Comparison of ENCODE assay signal across 8 cellular contexts in genomic region chr12:64679487-64679983, GRCh38.
DNase-seq lines count a peak whose midpoint lies in the region; ATAC-seq and TF ChIP-seq lines count a peak whose summit lies in the region.

No MANE protein-coding gene starts in this region.

- intact Hi-C loops in psoas muscle (cut with DNase I), result no loop called here

- H2BK12ac ChIP-seq in H9 (ENCODE audit: insufficient read length, low read depth, low read length), result no peak overlapping the region

- peaks cover 41 to 56% of the 10 kb centered on the region in 2 experiments for H3K4me1 Mint-ChIP-seq in H9

- H3K4me1 ChIP-seq in HEK293 (ENCODE audit: control insufficient read depth, insufficient read depth, low read length) (peaks cover 38% of the 10 kb centered on the region), psoas muscle (peaks cover 9% of the 10 kb centered on the region), H9 (ENCODE audit: insufficient read depth, low read length) (peaks cover 10% of the 10 kb centered on the region; the same call in 1 of the 2 replicates)

- no peak overlapping the region for H2BK5ac ChIP-seq in H9 (ENCODE audit: insufficient read length, low read length)

- H3K23ac ChIP-seq in H9 (ENCODE audit: insufficient read length, low read depth, low read length), result no peak overlapping the region

- H3K27ac Mint-ChIP-seq in H9, result peak overlapping the region in 1 of 3 experiments; percentile 92; a peak in 3 of 7 replicates

- H2AK5ac ChIP-seq in H9 (ENCODE audit: insufficient read length, low read length), result no peak overlapping the region

- POLR2A ChIA-PET in HEK293 (lab: Yijun Ruan, JAX), result interaction anchor here (1.0 to 1.3 kb wide), 3 partner anchors 14 to 96 kb away, joined by 3 to 5 read pairs (median 3); no protein-coding TSS in a partner anchor

- peak in 3 of 4 donors; percentile 73 to 90 (median 73) for ATAC-seq in psoas muscle

- no peak for TF ChIP-seq CTCF in HEK293 (tag by site-specific recombination; IDR thresholded peaks at IDR 0.05)
- TF ChIP-seq CTCF in psoas muscle (IDR thresholded peaks at IDR 0.05), result no peak
- TF ChIP-seq CTCF in H9 (conservative IDR thresholded peaks at IDR 0.05), result no peak

- no peak overlapping the region for H3K4me2 ChIP-seq in H9 (ENCODE audit: insufficient read depth, insufficient read length, low read length)

- H3K23me2 ChIP-seq in H9 (ENCODE audit: insufficient read length, low read depth, low read length, poor library complexity, severe bottlenecking), result no peaks in the 10 kb centered on the region

- H3K9me3 ChIP-seq in HEK293 (ENCODE audit: control insufficient read depth, insufficient read depth, low read depth, low read length), result no peaks in the 10 kb centered on the region
- H3K9me3 ChIP-seq in psoas muscle, result no peaks in the 10 kb centered on the region
- no peaks in the 10 kb centered on the region for H3K9me3 ChIP-seq in H9 (ENCODE audit: control insufficient read depth, low read depth, low read length)

- CTCF ChIA-PET in HEK293 (lab: Yijun Ruan, JAX), result interaction anchor here (0.6 to 4.7 kb wide), 4 partner anchors 18 to 1454 kb away, joined by 3 to 15 read pairs (median 4); no protein-coding TSS in a partner anchor

- H3K4me3 Mint-ChIP-seq in H9, result no peak overlapping the region

- H4K5ac ChIP-seq in H9 (ENCODE audit: insufficient read length, low read depth, low read length), result no peak overlapping the region

- DNase-seq in AG20443 (ENCODE audit: low spot score) (peak; percentile 76), NCI-H510A (lab: John Stamatoyannopoulos, UW) (peak; percentile 68), activated T-helper 1 cell treated with Interleukin-2 at 50 U/mL for 16 hours (ENCODE audit: low read depth) (peak; percentile 55), fibroblast of peridontal ligament (ENCODE audit: extremely low read depth) (peak; percentile 82), psoas muscle (peak; percentile 60 to 81), H9 (no peak), GOT3 (lab: John Stamatoyannopoulos, UW) (no peak)

- no peaks in the 10 kb centered on the region for H3K9me3 Mint-ChIP-seq in H9

- H3K27ac ChIP-seq in HEK293 (ENCODE audit: extremely low read depth, low read depth, low read length), result peak overlapping the region; percentile 49
- H3K27ac ChIP-seq in psoas muscle, result peak overlapping the region; percentile 28
- H3K27ac ChIP-seq in H9 (ENCODE audit: insufficient read length, low read depth, low read length), result no peak overlapping the region

- no peak overlapping the region for H2BK15ac ChIP-seq in H9 (ENCODE audit: low read depth, low read length)

- no peak overlapping the region for H3K4me3 ChIP-seq in HEK293 (ENCODE audit: low read depth, low read length)
- peak overlapping the region; percentile 40 for H3K4me3 ChIP-seq in psoas muscle

- WGBS in psoas muscle, 3 donors, result 13 to 30% (median 22%) methylated on average over 8 of the region's 8 CpGs
- WGBS in H9 (ENCODE audit: extremely low coverage, insufficient read length, low lambda C conversion rate), result no CpG with 5 or more reads among the region's 8 CpGs

- no peak overlapping the region for H3K18ac ChIP-seq in H9 (ENCODE audit: insufficient read length, low read depth, low read length)

- no peak overlapping the region for H4K8ac ChIP-seq in H9 (replicated peaks; ENCODE audit: insufficient read length, low read depth, low read length)

- no peak overlapping the region for H4K91ac ChIP-seq in H9 (ENCODE audit: insufficient read length, low read depth, low read length)

- no peaks in the 10 kb centered on the region for H3K27me3 ChIP-seq in psoas muscle (ENCODE audit: insufficient read depth in 3 of 3, low read length in 2 of 3)
- H3K27me3 ChIP-seq in H9 (ENCODE audit: insufficient read depth, low read length), result no peaks in the 10 kb centered on the region

- no peak overlapping the region for H3K9ac ChIP-seq in H9 (ENCODE audit: extremely low read depth, insufficient read length, low read length)

- no peak overlapping the region for H3T11ph ChIP-seq in H9 (ENCODE audit: low read length)

- no peaks in the 10 kb centered on the region for H3K79me1 ChIP-seq in H9 (ENCODE audit: insufficient read depth, low read depth, low read length, poor library complexity, severe bottlenecking)

- peaks cover under 1 to 4% (median 2%) of the 10 kb centered on the region in 3 experiments; a peak in 6 of 7 replicates for H3K36me3 Mint-ChIP-seq in H9 (ENCODE audit: insufficient read depth in 1 of 3, low read depth in 3 of 3)

- no peak overlapping the region for H2BK20ac ChIP-seq in H9 (ENCODE audit: low read depth, low read length, poor library complexity, severe bottlenecking)

- no peaks in the 10 kb centered on the region for H4K20me1 ChIP-seq in H9 (ENCODE audit: control insufficient read depth, insufficient read depth, insufficient read length)

- H2BK120ac ChIP-seq in H9 (ENCODE audit: low read depth, low read length, poor library complexity, severe bottlenecking), result no peak overlapping the region

- H3K56ac ChIP-seq in H9 (ENCODE audit: insufficient read length, low read depth, low read length), result no peak overlapping the region

- H3K36me3 ChIP-seq in HEK293 (ENCODE audit: control insufficient read depth in 2 of 2, insufficient read depth in 1 of 2, low read length in 2 of 2) (no peaks in the 10 kb centered on the region; a peak in 1 of 3 replicates), psoas muscle (ENCODE audit: insufficient read depth in 1 of 2, low read depth in 1 of 2) (no peaks in the 10 kb centered on the region)

- H3K4ac ChIP-seq in H9 (ENCODE audit: low read depth, low read length), result no peak overlapping the region

- no peak overlapping the region for H3K14ac ChIP-seq in H9 (ENCODE audit: insufficient read depth, low read length)

- H3K79me2 ChIP-seq in H9 (ENCODE audit: insufficient read depth, low read length), result peaks cover 6% of the 10 kb centered on the region; the same call in 1 of the 2 replicates

- H2AFZ ChIP-seq in H9 (ENCODE audit: low read length), result no peak overlapping the region

- no peaks in the 10 kb centered on the region for H3K27me3 Mint-ChIP-seq in H9 (ENCODE audit: low read depth)

TF ChIP-seq in HEK293, 187 proteins besides CTCF, POLR2A, EP300 and RAD21 (continues in another document):
- TF ChIP-seq ATF2 (tag by site-specific recombination; IDR thresholded peaks at IDR 0.05; ENCODE audit: low read depth) (peak; percentile 97), ZNF629 (tag by site-specific recombination; IDR thresholded peaks at IDR 0.05) (peak; percentile 66; the same call in 1 of the 2 replicates), ZEB2 (tag by site-specific recombination; IDR thresholded peaks at IDR 0.05) (0 out of 2 replicates have a peak, but pooled peaks have one; percentile 22), KLF9 (tag by site-specific recombination; IDR thresholded peaks at IDR 0.05; ENCODE audit: low read depth) (peak; percentile 54), KLF8 (tag by site-specific recombination; IDR thresholded peaks at IDR 0.05) (no peak), ZNF335 (tag by site-specific recombination; conservative IDR thresholded peaks at IDR 0.05) (no peak), FEZF1 (tag by site-specific recombination; IDR thresholded peaks at IDR 0.05) (peak; percentile 59; the same call in 1 of the 2 replicates), ZBTB17 (tag by site-specific recombination; IDR thresholded peaks at IDR 0.05) (0 out of 2 replicates have a peak, but pooled peaks have one; percentile 19), KLF17 (tag by site-specific recombination; IDR thresholded peaks at IDR 0.05) (0 out of 2 replicates have a peak, but pooled peaks have one; percentile 15)
- TF ChIP-seq, protein P1, sequence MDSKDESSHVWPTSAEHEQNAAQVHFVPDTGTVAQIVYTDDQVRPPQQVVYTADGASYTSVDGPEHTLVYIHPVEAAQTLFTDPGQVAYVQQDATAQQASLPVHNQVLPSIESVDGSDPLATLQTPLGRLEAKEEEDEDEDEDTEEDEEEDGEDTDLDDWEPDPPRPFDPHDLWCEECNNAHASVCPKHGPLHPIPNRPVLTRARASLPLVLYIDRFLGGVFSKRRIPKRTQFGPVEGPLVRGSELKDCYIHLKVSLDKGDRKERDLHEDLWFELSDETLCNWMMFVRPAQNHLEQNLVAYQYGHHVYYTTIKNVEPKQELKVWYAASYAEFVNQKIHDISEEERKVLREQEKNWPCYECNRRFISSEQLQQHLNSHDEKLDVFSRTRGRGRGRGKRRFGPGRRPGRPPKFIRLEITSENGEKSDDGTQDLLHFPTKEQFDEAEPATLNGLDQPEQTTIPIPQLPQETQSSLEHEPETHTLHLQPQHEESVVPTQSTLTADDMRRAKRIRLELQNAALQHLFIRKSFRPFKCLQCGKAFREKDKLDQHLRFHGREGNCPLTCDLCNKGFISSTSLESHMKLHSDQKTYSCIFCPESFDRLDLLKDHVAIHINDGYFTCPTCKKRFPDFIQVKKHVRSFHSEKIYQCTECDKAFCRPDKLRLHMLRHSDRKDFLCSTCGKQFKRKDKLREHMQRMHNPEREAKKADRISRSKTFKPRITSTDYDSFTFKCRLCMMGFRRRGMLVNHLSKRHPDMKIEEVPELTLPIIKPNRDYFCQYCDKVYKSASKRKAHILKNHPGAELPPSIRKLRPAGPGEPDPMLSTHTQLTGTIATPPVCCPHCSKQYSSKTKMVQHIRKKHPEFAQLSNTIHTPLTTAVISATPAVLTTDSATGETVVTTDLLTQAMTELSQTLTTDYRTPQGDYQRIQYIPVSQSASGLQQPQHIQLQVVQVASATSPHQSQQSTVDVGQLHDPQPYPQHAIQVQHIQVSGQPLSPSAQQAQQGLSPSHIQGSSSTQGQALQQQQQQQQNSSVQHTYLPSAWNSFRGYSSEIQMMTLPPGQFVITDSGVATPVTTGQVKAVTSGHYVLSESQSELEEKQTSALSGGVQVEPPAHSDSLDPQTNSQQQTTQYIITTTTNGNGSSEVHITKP (tag by site-specific recombination; IDR thresholded peaks at IDR 0.05), result peak; percentile 46

Comparison
In these comparisons a context has a peak if more than half of its experiments do, and no peak if none do; other contexts are left out.
1. DNase-seq: peak in AG20443 (single experiment), NCI-H510A (single experiment), activated T-helper 1 cell treated with Interleukin-2 at 50 U/mL for 16 hours (single experiment), fibroblast of peridontal ligament (single experiment) and psoas muscle (2 of 2); none in H9 (single experiment) and GOT3 (single experiment).